22 cellular contexts compared by ENCODE assay signal in genomic region chr13:98697833-98698232, GRCh38. TPM values are rescaled to one million over a fixed set of nuclear protein-coding genes. Genes with fewer than 3 reads are reported as not detected.
"Had no signal": no experiment of that assay in that cellular context is flagged by ENCODE, and none has a peak within 500 bp of the region (broad histone marks: within the 10 kb centered on the region; RNA-seq: fewer than 3 reads in every experiment).

No MANE protein-coding gene starts in this region.

- H3K27ac Mint-ChIP-seq: activated CD4-positive, alpha-beta memory T cell treated with anti-CD3 and anti-CD28 coated beads for 36 hours; activated naive CD8-positive, alpha-beta T cell treated with anti-CD3 and anti-CD28 coated beads for 36 hours; endodermal cell; mesothelial cell of epicardium; natural killer cell treated with Interleukin-12 subunit alpha and Interleukin-12 subunit beta and Interleukin-15 and Interleukin-18, amount 100 ng/mL, for 72 hours had no signal

- H3K9me3 Mint-ChIP-seq: activated CD4-positive, alpha-beta memory T cell treated with anti-CD3 and anti-CD28 coated beads for 36 hours; activated naive CD8-positive, alpha-beta T cell treated with anti-CD3 and anti-CD28 coated beads for 36 hours; endodermal cell; mesothelial cell of epicardium; natural killer cell treated with Interleukin-12 subunit alpha and Interleukin-12 subunit beta and Interleukin-15 and Interleukin-18, amount 100 ng/mL, for 72 hours had no signal

- H3K36me3 Mint-ChIP-seq: activated CD4-positive, alpha-beta memory T cell treated with anti-CD3 and anti-CD28 coated beads for 36 hours; activated naive CD8-positive, alpha-beta T cell treated with anti-CD3 and anti-CD28 coated beads for 36 hours; mesothelial cell of epicardium; natural killer cell treated with Interleukin-12 subunit alpha and Interleukin-12 subunit beta and Interleukin-15 and Interleukin-18, amount 100 ng/mL, for 72 hours had no signal

- H3K9me3 ChIP-seq: heart right ventricle, left ventricle myocardium inferior, prostate gland, thoracic aorta had no signal

- H3K4me3 ChIP-seq: coronary artery, heart right ventricle, left ventricle myocardium inferior, prostate gland, thoracic aorta had no signal

- H3K4me1 Mint-ChIP-seq: activated naive CD8-positive, alpha-beta T cell treated with anti-CD3 and anti-CD28 coated beads for 36 hours; mesothelial cell of epicardium had no signal

- H3K4me3 Mint-ChIP-seq: activated CD4-positive, alpha-beta memory T cell treated with anti-CD3 and anti-CD28 coated beads for 36 hours; activated naive CD8-positive, alpha-beta T cell treated with anti-CD3 and anti-CD28 coated beads for 36 hours; endodermal cell; mesothelial cell of epicardium; natural killer cell treated with Interleukin-12 subunit alpha and Interleukin-12 subunit beta and Interleukin-15 and Interleukin-18, amount 100 ng/mL, for 72 hours had no signal

- H3K27ac ChIP-seq: coronary artery, heart right ventricle, left ventricle myocardium inferior, prostate gland, thoracic aorta had no signal

- H3K4me1 ChIP-seq: heart right ventricle, left ventricle myocardium inferior, prostate gland had no signal

- DNase-seq: activated CD4-positive, alpha-beta memory T cell treated with anti-CD3 and anti-CD28 coated beads for 36 hours; activated CD4-positive, alpha-beta T cell treated with anti-CD3 and anti-CD28 coated beads for 48 hours; activated naive CD4-positive, alpha-beta T cell treated with Interleukin-2 at 50 U/mL for 16 hours; activated naive CD8-positive, alpha-beta T cell treated with anti-CD3 and anti-CD28 coated beads for 36 hours; activated T-cell treated with anti-CD3 and anti-CD28 coated beads, Interleukin-2, amount 50 U/mL, for 48 hours; amniotic stem cell; cerebellar nuclear complex; endodermal cell; heart right ventricle; kidney; left ventricle myocardium inferior; right cardiac atrium; stimulated activated CD4-positive, alpha-beta T cell treated with anti-CD3 and anti-CD28 coated beads, Interleukin-4, amount 100 ng/mL, for 24 hours; stimulated activated naive CD4-positive, alpha-beta T cell treated with Interleukin-2 at 50 U/mL for 16 hours had no signal

- H3K36me3 ChIP-seq: heart right ventricle, left ventricle myocardium inferior, prostate gland, thoracic aorta had no signal

- ATAC-seq: heart right ventricle; natural killer cell treated with Interleukin-12 subunit alpha and Interleukin-12 subunit beta and Interleukin-15 and Interleukin-18, amount 100 ng/mL, for 72 hours; right cardiac atrium had no signal

RNA-seq across cellular contexts. Expression of gene SLC15A1, which starts 54.6 kb away (rescaled TPM):
- total RNA-seq: activated CD4-positive, alpha-beta memory T cell treated with anti-CD3 and anti-CD28 coated beads for 36 hours; activated naive CD8-positive, alpha-beta T cell treated with anti-CD3 and anti-CD28 coated beads for 36 hours; fibroblast of villous mesenchyme; heart right ventricle; left ventricle myocardium inferior; lung microvascular endothelial cell; natural killer cell treated with Interleukin-12 subunit alpha and Interleukin-12 subunit beta and Interleukin-15 and Interleukin-18, amount 100 ng/mL, for 72 hours; T-helper 2 cell treated with Interferon-gamma antibody and Interleukin-4, amounts not matched to agents 100 ng/mL and 5 ng/mL, for 36 hours; thoracic aorta had no signal
- polyA plus RNA-seq: right cardiac atrium had no signal
